ENCODE assay signal across 15 cellular contexts in the genomic region with DNA sequence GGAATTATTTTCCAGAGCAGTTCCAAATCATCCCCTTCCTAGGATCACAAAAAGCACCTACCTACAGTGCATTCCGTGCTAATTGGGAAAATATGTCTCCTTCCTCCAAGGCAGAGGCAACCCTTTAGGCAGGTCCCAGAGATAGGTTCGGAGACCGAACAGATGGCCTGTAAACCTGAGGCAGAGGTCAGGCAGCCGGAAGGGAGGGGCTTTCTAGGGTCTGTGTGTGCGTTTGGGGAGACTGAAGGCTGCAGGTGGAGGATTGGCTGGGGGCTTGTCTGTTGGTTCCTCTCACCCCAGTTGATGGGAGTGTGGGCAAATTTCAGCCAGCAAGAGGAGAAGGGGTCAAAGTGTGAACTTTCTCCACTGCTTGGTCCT. TPM values are rescaled to one million over a fixed set of nuclear protein-coding genes. Genes with fewer than 3 reads are reported as not detected.
DNase-seq lines count a peak whose midpoint lies in the region; ATAC-seq lines count a peak whose summit lies in the region.
"Had no signal": no experiment of that assay in that cellular context is flagged by ENCODE, and none has a peak within 500 bp of the region (broad histone marks: within the 10 kb centered on the region; RNA-seq: fewer than 3 reads in every experiment).

No MANE protein-coding gene starts in this region.

- peaks cover 20% of the 10 kb centered on the region; the same call in 1 of the 2 replicates for H3K4me1 ChIP-seq in ES-I3 (ENCODE audit: insufficient read depth, low read length)

- H3K36me3 ChIP-seq in ES-I3 (ENCODE audit: insufficient read depth, low read length), result no peaks in the 10 kb centered on the region
- H3K36me3 ChIP-seq: Peyer's patch had no signal

- H3K9me3 ChIP-seq in ES-I3 (ENCODE audit: control insufficient read depth, insufficient read depth, low read length), result no peaks in the 10 kb centered on the region
- H3K9me3 ChIP-seq: Peyer's patch, tibial artery had no signal

- ATAC-seq in HG02678 (IDR thresholded peaks at IDR 0.05; ENCODE audit: unreplicated experiment) (no peak), GM18870 (IDR thresholded peaks at IDR 0.05; ENCODE audit: unreplicated experiment) (no peak)
- ATAC-seq: T-cell had no signal

- H3K9ac ChIP-seq in ES-I3 (ENCODE audit: low read depth, low read length), result peak overlapping the region; percentile 59

- DNase-seq in SK-N-DZ (ENCODE audit: low spot score), result peak; percentile 27
- peak; percentile 43 for DNase-seq in iPS-NIHi7 (ENCODE audit: extremely low spot score)
- DNase-seq in activated gamma-delta T cell (lab: John Stamatoyannopoulos, UW), result no peak
- DNase-seq: activated CD4-positive, CD25-positive, alpha-beta regulatory T cell; activated naive CD8-positive, alpha-beta T cell treated with anti-CD3 and anti-CD28 coated beads, Interleukin-2, amount 10 ng/mL, durations not matched to agents 7 days and 5 days; activated T-cell treated with anti-CD3 and anti-CD28 coated beads for 4 hours; NCI-H1694; NCI-H526; tibial artery had no signal

RNA-seq across cellular contexts. Expression of gene KCNN4, which starts 7.1 kb away (rescaled TPM):
- polyA plus RNA-seq in SK-N-DZ (2014; cell fraction: cytosol; rRNA removed), result 0.16 and 0.52 TPM in 2 replicates
- polyA plus RNA-seq in SK-N-DZ (2014; cell fraction: nucleus; rRNA removed), result 1.5 and 2.2 TPM in 2 replicates

RNA-seq across cellular contexts. Expression of gene SMG9, which starts 19.0 kb away (rescaled TPM):
- polyA plus RNA-seq in SK-N-DZ (2014; cell fraction: cytosol; rRNA removed), result 27.2 and 29.4 TPM in 2 replicates
- 111 and 119 TPM in 2 replicates for polyA plus RNA-seq in SK-N-DZ (2014; cell fraction: nucleus; rRNA removed)

RNA-seq across cellular contexts. Expression of gene LYPD5, which starts 28.5 kb away (rescaled TPM):
- 0.80 and 1.9 TPM in 2 replicates for polyA plus RNA-seq in SK-N-DZ (2014; cell fraction: cytosol; rRNA removed)
- 0.73 TPM in 1 of 2 replicates, not detected in the other for polyA plus RNA-seq in SK-N-DZ (2014; cell fraction: nucleus; rRNA removed)

RNA-seq across cellular contexts. Expression of gene ZNF283, which starts 53.4 kb away (rescaled TPM):
- polyA plus RNA-seq in SK-N-DZ (2014; cell fraction: cytosol; rRNA removed), result 5.8 and 9.5 TPM in 2 replicates
- polyA plus RNA-seq in SK-N-DZ (2014; cell fraction: nucleus; rRNA removed), result 8.6 and 15.1 TPM in 2 replicates

RNA-seq across cellular contexts. Expression of gene IRGC, which starts 57.8 kb away (rescaled TPM):
- polyA plus RNA-seq in SK-N-DZ (2014; cell fraction: cytosol; rRNA removed), result not detected in 2 replicates
- not detected in 2 replicates for polyA plus RNA-seq in SK-N-DZ (2014; cell fraction: nucleus; rRNA removed)
- polyA plus RNA-seq: endothelial cell of umbilical vein had no signal
